19 cellular contexts compared by ENCODE assay signal in the genomic region with DNA sequence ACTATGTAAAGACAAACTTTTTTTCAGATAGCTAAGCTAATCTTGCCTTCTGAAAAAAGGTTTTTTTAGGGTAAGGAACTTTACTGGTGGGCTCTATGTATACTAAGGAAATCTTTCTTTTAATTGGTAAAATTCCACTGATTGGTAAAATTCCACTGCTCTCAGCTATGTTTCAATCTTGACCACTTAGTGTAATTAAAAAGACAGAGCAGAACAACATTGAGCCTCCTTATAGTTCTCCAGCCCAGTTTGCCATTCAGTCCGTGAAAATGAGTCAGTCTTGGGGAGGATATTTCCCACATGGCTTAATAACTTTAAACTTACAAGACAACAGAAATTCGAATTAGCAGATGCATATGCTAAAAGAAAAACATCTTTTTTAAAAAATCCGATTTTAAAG.
DNase-seq lines count a peak whose midpoint lies in the region; ATAC-seq and TF ChIP-seq lines count a peak whose summit lies in the region.
"Had no signal": no experiment of that assay in that cellular context is flagged by ENCODE, and none has a peak within 500 bp of the region (broad histone marks: within the 10 kb centered on the region; RNA-seq: fewer than 3 reads in every experiment).

No MANE protein-coding gene starts in this region.

- peaks cover 31 to 38% of the 10 kb centered on the region in 2 donors for H3K4me1 ChIP-seq in gastrocnemius medialis
- H3K4me1 ChIP-seq in thyroid gland: no peaks in the 10 kb centered on the region

- intact Hi-C loops in gastrocnemius medialis (cut with DNase I; ENCODE audit: low total_unique reads) (no loop called here), thyroid gland (cut with DNase I) (no loop called here)

- ATAC-seq in gastrocnemius medialis: peak in 1 of 2 donors; percentile 34
- no peak for ATAC-seq in HG03521 (IDR thresholded peaks at IDR 0.05; ENCODE audit: unreplicated experiment)
- ATAC-seq in GM18868 (IDR thresholded peaks at IDR 0.05; ENCODE audit: unreplicated experiment): no peak
- ATAC-seq: A549, GM23338 had no signal

- TF ChIP-seq CTCF in gastrocnemius medialis (IDR thresholded peaks at IDR 0.05 in 4 of 5, conservative IDR thresholded peaks at IDR 0.05 in 1 of 5) (no peak), thyroid gland (IDR thresholded peaks at IDR 0.05) (no peak)

- WGBS in thyroid gland, 2 donors: 77 to 80% methylated on average over 3 of the region's 3 CpGs

- no peaks in the 10 kb centered on the region for H3K27me3 ChIP-seq in gastrocnemius medialis
- no peaks in the 10 kb centered on the region for H3K27me3 ChIP-seq in thyroid gland

- H3K4me3 ChIP-seq in gastrocnemius medialis (no peak overlapping the region), thyroid gland (replicated peaks in 1 of 3) (no peak overlapping the region)
- H3K4me3 ChIP-seq: A549, GM23338 had no signal

- no peaks in the 10 kb centered on the region for H3K9me3 ChIP-seq in gastrocnemius medialis
- H3K9me3 ChIP-seq in thyroid gland: no peaks in the 10 kb centered on the region
- H3K9me3 ChIP-seq: A549 had no signal

- in situ Hi-C loops in gastrocnemius medialis (cut with MboI; ENCODE audit: low sequenced_read_pairs in 4 of 4): no loop called here

- H3K36me3 ChIP-seq in gastrocnemius medialis (no peaks in the 10 kb centered on the region), thyroid gland (no peaks in the 10 kb centered on the region)

- DNase-seq in HCEC 1CT: peak; percentile 9
- peak; percentile 19 for DNase-seq in M059J (ENCODE audit: low read depth)
- DNase-seq in iris pigment epithelial cell (ENCODE audit: low read depth): peak; percentile 40
- DNase-seq in gastrocnemius medialis: no peak
- no peak for DNase-seq in thyroid gland
- DNase-seq in NCI-H345 treated with DMSO at 0.1 percent for 48 hours (lab: John Stamatoyannopoulos, UW; ENCODE audit: unreplicated experiment): no peak
- DNase-seq: 8988T; C1 segment of cervical spinal cord; Calu3; CD4-positive, alpha-beta memory T cell; COR-L47; DMS53; DMS79 treated with DMSO at 0.1 percent for 48 hours; GF-D8; H9 had no signal

- H3K27ac ChIP-seq in gastrocnemius medialis: peak overlapping the region; percentile 1 to 63 (median 38)
- H3K27ac ChIP-seq in thyroid gland: no peak overlapping the region
- H3K27ac ChIP-seq: A549 had no signal

- TF ChIP-seq POLR2A in gastrocnemius medialis (IDR thresholded peaks at IDR 0.05) (no peak), thyroid gland (IDR thresholded peaks at IDR 0.05) (no peak)

Comparison
In these comparisons a context has a peak if more than half of its experiments do, and no peak if none do; other contexts are left out.
1. DNase-seq: peak in HCEC 1CT (single experiment), M059J (single experiment) and iris pigment epithelial cell (single experiment); none in gastrocnemius medialis (0 of 2), thyroid gland (0 of 2) and NCI-H345 treated with DMSO at 0.1 percent for 48 hours (single experiment).
2. H3K27ac ChIP-seq: peak in gastrocnemius medialis (4 of 4); none in thyroid gland (0 of 3).